ENCODE assay signal across 2 cellular contexts in genomic region chr2:71467180-71467815, GRCh38.
TF ChIP-seq lines count a peak whose summit lies in the region.

No MANE protein-coding gene starts in this region.

TF ChIP-seq in GM12878, 131 proteins besides CTCF, POLR2A, EP300 and RAD21 (continues in another document):
- TF ChIP-seq NR2F1 (conservative IDR thresholded peaks at IDR 0.05) (no peak), HDAC2 (IDR thresholded peaks at IDR 0.05) (no peak), CHD2 (IDR thresholded peaks at IDR 0.05; ENCODE audit: borderline replicate concordance, low read depth, low read length) (no peak), MTA3 (IDR thresholded peaks at IDR 0.05; ENCODE audit: borderline replicate concordance, low read length) (no peak), STAT1 (conservative IDR thresholded peaks at IDR 0.05) (no peak), BHLHE40 (IDR thresholded peaks at IDR 0.05; ENCODE audit: borderline replicate concordance in 1 of 2, low read depth in 2 of 2, low read length in 1 of 2) (no peak), SIX5 (IDR thresholded peaks at IDR 0.05; ENCODE audit: low read depth, low read length, severe bottlenecking) (no peak), USF1 (IDR thresholded peaks at IDR 0.05; ENCODE audit: borderline replicate concordance, extremely low read length, insufficient read depth, low read depth, low read length) (no peak)
- TF ChIP-seq, protein P1, sequence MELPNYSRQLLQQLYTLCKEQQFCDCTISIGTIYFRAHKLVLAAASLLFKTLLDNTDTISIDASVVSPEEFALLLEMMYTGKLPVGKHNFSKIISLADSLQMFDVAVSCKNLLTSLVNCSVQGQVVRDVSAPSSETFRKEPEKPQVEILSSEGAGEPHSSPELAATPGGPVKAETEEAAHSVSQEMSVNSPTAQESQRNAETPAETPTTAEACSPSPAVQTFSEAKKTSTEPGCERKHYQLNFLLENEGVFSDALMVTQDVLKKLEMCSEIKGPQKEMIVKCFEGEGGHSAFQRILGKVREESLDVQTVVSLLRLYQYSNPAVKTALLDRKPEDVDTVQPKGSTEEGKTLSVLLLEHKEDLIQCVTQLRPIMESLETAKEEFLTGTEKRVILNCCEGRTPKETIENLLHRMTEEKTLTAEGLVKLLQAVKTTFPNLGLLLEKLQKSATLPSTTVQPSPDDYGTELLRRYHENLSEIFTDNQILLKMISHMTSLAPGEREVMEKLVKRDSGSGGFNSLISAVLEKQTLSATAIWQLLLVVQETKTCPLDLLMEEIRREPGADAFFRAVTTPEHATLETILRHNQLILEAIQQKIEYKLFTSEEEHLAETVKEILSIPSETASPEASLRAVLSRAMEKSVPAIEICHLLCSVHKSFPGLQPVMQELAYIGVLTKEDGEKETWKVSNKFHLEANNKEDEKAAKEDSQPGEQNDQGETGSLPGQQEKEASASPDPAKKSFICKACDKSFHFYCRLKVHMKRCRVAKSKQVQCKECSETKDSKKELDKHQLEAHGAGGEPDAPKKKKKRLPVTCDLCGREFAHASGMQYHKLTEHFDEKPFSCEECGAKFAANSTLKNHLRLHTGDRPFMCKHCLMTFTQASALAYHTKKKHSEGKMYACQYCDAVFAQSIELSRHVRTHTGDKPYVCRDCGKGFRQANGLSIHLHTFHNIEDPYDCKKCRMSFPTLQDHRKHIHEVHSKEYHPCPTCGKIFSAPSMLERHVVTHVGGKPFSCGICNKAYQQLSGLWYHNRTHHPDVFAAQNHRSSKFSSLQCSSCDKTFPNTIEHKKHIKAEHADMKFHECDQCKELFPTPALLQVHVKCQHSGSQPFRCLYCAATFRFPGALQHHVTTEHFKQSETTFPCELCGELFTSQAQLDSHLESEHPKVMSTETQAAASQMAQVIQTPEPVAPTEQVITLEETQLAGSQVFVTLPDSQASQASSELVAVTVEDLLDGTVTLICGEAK (IDR thresholded peaks at IDR 0.05; ENCODE audit: borderline replicate concordance), result no peak
- TF ChIP-seq, protein P2, sequence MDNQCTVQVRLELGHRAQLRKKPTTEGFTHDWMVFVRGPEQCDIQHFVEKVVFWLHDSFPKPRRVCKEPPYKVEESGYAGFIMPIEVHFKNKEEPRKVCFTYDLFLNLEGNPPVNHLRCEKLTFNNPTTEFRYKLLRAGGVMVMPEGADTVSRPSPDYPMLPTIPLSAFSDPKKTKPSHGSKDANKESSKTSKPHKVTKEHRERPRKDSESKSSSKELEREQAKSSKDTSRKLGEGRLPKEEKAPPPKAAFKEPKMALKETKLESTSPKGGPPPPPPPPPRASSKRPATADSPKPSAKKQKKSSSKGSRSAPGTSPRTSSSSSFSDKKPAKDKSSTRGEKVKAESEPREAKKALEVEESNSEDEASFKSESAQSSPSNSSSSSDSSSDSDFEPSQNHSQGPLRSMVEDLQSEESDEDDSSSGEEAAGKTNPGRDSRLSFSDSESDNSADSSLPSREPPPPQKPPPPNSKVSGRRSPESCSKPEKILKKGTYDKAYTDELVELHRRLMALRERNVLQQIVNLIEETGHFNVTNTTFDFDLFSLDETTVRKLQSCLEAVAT (IDR thresholded peaks at IDR 0.05), result no peak
- TF ChIP-seq, protein P3, sequence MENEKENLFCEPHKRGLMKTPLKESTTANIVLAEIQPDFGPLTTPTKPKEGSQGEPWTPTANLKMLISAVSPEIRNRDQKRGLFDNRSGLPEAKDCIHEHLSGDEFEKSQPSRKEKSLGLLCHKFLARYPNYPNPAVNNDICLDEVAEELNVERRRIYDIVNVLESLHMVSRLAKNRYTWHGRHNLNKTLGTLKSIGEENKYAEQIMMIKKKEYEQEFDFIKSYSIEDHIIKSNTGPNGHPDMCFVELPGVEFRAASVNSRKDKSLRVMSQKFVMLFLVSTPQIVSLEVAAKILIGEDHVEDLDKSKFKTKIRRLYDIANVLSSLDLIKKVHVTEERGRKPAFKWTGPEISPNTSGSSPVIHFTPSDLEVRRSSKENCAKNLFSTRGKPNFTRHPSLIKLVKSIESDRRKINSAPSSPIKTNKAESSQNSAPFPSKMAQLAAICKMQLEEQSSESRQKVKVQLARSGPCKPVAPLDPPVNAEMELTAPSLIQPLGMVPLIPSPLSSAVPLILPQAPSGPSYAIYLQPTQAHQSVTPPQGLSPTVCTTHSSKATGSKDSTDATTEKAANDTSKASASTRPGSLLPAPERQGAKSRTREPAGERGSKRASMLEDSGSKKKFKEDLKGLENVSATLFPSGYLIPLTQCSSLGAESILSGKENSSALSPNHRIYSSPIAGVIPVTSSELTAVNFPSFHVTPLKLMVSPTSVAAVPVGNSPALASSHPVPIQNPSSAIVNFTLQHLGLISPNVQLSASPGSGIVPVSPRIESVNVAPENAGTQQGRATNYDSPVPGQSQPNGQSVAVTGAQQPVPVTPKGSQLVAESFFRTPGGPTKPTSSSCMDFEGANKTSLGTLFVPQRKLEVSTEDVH (IDR thresholded peaks at IDR 0.05; ENCODE audit: low read depth, partially characterized antibody), result no peak
- TF ChIP-seq, protein P4, sequence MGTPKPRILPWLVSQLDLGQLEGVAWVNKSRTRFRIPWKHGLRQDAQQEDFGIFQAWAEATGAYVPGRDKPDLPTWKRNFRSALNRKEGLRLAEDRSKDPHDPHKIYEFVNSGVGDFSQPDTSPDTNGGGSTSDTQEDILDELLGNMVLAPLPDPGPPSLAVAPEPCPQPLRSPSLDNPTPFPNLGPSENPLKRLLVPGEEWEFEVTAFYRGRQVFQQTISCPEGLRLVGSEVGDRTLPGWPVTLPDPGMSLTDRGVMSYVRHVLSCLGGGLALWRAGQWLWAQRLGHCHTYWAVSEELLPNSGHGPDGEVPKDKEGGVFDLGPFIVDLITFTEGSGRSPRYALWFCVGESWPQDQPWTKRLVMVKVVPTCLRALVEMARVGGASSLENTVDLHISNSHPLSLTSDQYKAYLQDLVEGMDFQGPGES (IDR thresholded peaks at IDR 0.05), result no peak

TF ChIP-seq in HepG2, 621 proteins besides CTCF, POLR2A, EP300 and RAD21:
- TF ChIP-seq AHR (CRISPR knock-in tag; IDR thresholded peaks at IDR 0.05), result no peak
- TF ChIP-seq ZNF24 (IDR thresholded peaks at IDR 0.05), result peak; percentile 87
- 0 out of 2 replicates have a peak, but pooled peaks have one; percentile 19 for TF ChIP-seq MTERF4 (CRISPR knock-in tag; IDR thresholded peaks at IDR 0.05)
